In genomic region chr1:70221241-70222077, GRCh38 we compare ENCODE assay signal across 8 cellular contexts. TPM values are rescaled to one million over a fixed set of nuclear protein-coding genes. Genes with fewer than 3 reads are reported as not detected.
DNase-seq lines count a peak whose midpoint lies in the region; ATAC-seq and TF ChIP-seq lines count a peak whose summit lies in the region.

A gene with protein sequence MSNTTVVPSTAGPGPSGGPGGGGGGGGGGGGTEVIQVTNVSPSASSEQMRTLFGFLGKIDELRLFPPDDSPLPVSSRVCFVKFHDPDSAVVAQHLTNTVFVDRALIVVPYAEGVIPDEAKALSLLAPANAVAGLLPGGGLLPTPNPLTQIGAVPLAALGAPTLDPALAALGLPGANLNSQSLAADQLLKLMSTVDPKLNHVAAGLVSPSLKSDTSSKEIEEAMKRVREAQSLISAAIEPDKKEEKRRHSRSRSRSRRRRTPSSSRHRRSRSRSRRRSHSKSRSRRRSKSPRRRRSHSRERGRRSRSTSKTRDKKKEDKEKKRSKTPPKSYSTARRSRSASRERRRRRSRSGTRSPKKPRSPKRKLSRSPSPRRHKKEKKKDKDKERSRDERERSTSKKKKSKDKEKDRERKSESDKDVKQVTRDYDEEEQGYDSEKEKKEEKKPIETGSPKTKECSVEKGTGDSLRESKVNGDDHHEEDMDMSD (plus strand): TSS chr1:70221380. CDS start chr1:70221637, 257 bp downstream.

- in situ Hi-C loops in KBM-7 (cut with MboI; ENCODE audit: low pct_unique_long_range_greater_than_20kb, low sequenced_read_pairs), result no loop called here
- in situ Hi-C loops in Panc1 (cut with HindIII; ENCODE audit: low pct_unique_long_range_greater_than_20kb, low sequenced_read_pairs), result no loop called here

- POLR2A ChIA-PET in Panc1 (lab: Charles Lee), result interaction anchor here (0.6 to 0.7 kb wide), 4 partner anchors 10 to 156 kb away, joined by 3 to 4 read pairs (median 3); no protein-coding TSS in a partner anchor

- peak; percentile 94 for ATAC-seq in GM21717 (IDR thresholded peaks at IDR 0.05; ENCODE audit: unreplicated experiment)
- peak; percentile 99 for ATAC-seq in Panc1

- H3K27ac ChIP-seq in Panc1 (ENCODE audit: low read length) (peak within 1 kb of the TSS; percentile 98), esophagus muscularis mucosa (replicated peaks in 1 of 4) (peak within 1 kb of the TSS; percentile 94 to 97 (median 96))

- peak; percentile 96 for DNase-seq in DMS53 treated with DMSO at 0.1 percent for 48 hours (lab: John Stamatoyannopoulos, UW; ENCODE audit: unreplicated experiment)
- peak; percentile 97 for DNase-seq in KBM-7
- DNase-seq in Panc1 (ENCODE audit: low read depth, low spot score), result peak; percentile 76
- DNase-seq in activated T-cell treated with anti-CD3 and anti-CD28 coated beads, Interleukin-2, amount 50 U/mL, for 48 hours, result peak; percentile 98 to 99
- DNase-seq in esophagus muscularis mucosa (ENCODE audit: extremely low spot score), result peak; percentile 98
- DNase-seq in myocyte (ENCODE audit: low read depth), result peak; percentile 96
- peak; percentile 91 to 95 for DNase-seq in stimulated activated CD8-positive, alpha-beta memory T cell treated with anti-CD3 and anti-CD28 coated beads, Interleukin-7, amount 100 ng/mL, for 48 hours (ENCODE audit: extremely low read depth in 1 of 2, low read depth in 1 of 2)

- no peak for TF ChIP-seq EP300 in esophagus muscularis mucosa (IDR thresholded peaks at IDR 0.05)

- H3K9me3 ChIP-seq in Panc1 (ENCODE audit: control insufficient read depth, insufficient read depth, low read depth, low read length) (no peaks in the 10 kb centered on the region), esophagus muscularis mucosa (no peaks in the 10 kb centered on the region)

- peaks cover 33% of the 10 kb centered on the region for H3K36me3 ChIP-seq in Panc1 (ENCODE audit: control insufficient read depth, insufficient read depth, low read length)
- peaks cover 0 to 25% (median 10%) of the 10 kb centered on the region in 4 donors for H3K36me3 ChIP-seq in esophagus muscularis mucosa

- peaks cover 33% of the 10 kb centered on the region for H3K4me1 ChIP-seq in Panc1 (ENCODE audit: control insufficient read depth, insufficient read depth, low read length)
- H3K4me1 ChIP-seq in esophagus muscularis mucosa, result peaks cover 46 to 54% (median 50%) of the 10 kb centered on the region in 4 donors

- TF ChIP-seq POLR2A in esophagus muscularis mucosa (IDR thresholded peaks at IDR 0.05; ENCODE audit: low read depth), result peak; percentile 21

- TF ChIP-seq CTCF in Panc1 (IDR thresholded peaks at IDR 0.05) (no peak), esophagus muscularis mucosa (IDR thresholded peaks at IDR 0.05) (peak in 2 of 3 experiments; percentile 8 to 28)

- CTCF ChIA-PET in Panc1 (lab: Charles Lee), result no interaction called here

- H3K4me3 ChIP-seq in Panc1 (ENCODE audit: low read depth in 2 of 2, low read length in 2 of 2) (peak within 1 kb of the TSS; percentile 64 to 94), esophagus muscularis mucosa (peak within 1 kb of the TSS; percentile 79 to 86 (median 82))

- BruUV-seq in Panc1 (replicated peaks; lab: Mats Ljungman, UMichigan), result no TSS peak

- intact Hi-C loops in Panc1 (cut with micrococcal nuclease; ENCODE audit: unreplicated experiment) (no loop called here), esophagus muscularis mucosa (cut with DNase I) (loop anchor here (1.0 kb wide), 1 partner anchor 133 kb away; the partner anchor contains the start of gene ANKRD13C)

- under 1% methylated on average over 36 of the region's 70 CpGs for whole genome bisulfite sequencing in esophagus muscularis mucosa

- H3K27me3 ChIP-seq in Panc1 (ENCODE audit: control insufficient read depth, insufficient read depth, low read length) (no peaks in the 10 kb centered on the region), esophagus muscularis mucosa (no peaks in the 10 kb centered on the region)

RNA-seq across cellular contexts. Expression of the gene that starts here (rescaled TPM):
- total RNA-seq in Panc1 (2021; ENCODE audit: unreplicated experiment) (145 TPM), esophagus muscularis mucosa (100 to 1,000 TPM in 1 of 4 donors, 10 to 100 TPM in 3; 72.6 to 127 (median 86.3) TPM), myocyte (98.7 and 102 TPM in 2 replicates)
- 117 TPM for polyA plus RNA-seq in Panc1 (2012; ENCODE audit: insufficient read length)
- polyA plus RNA-seq in myocyte (2012), result 80.3 TPM

Comparison
In these comparisons a context has a peak if more than half of its experiments do, and no peak if none do; other contexts are left out.
1. Peak in every context shown above with its lines: DNase-seq, ATAC-seq, H3K4me3 ChIP-seq and H3K27ac ChIP-seq.